8 cellular contexts compared by ENCODE assay signal in the genomic region with DNA sequence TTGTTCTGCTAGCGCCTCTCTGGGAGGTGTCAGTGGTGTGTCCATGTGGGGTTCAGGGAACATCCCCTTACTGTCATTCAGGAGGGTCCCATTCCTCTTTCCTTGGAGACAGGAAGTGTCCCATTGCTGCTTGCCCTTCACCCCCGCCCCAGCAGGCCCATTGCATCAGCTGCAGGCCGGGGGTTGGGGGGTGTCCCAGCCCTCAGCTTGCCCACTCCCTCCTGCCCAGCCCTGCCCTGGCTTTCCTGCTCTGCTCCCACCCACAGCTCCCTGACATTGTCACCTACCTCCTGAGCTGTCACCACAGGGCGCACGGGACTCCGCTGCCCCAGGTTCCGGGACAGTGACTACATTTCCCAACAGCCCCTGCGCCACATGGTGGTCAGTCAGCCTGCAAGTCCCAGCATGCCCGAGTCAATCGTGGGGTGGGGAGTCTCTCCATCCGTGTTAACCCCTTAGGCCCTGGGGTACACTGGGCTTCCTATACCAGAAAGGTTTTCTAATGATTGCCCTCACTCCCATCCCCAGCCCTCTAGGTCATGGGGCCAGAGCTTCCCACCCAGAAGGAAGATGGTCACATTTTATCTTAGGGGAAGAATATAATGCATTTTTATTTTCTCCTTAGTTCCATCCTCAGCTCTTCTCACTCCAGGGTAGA. TPM values are rescaled to one million over a fixed set of nuclear protein-coding genes. Genes with fewer than 3 reads are reported as not detected.
A peak's percentile ranks its signal among the peaks of the same experiment; 100 is the strongest.
DNase-seq lines count a peak whose midpoint lies in the region; ATAC-seq and TF ChIP-seq lines count a peak whose summit lies in the region.

A gene (minus strand): TSS at position 351 of the 658 bp plus-strand sequence. CDS start 745 bp downstream, outside the sequence.

- H3K9me3 ChIP-seq in adipocyte (ENCODE audit: control insufficient read depth, low read length) = no peaks in the 10 kb centered on the region
- H3K9me3 ChIP-seq in tibial nerve = no peaks in the 10 kb centered on the region

- peak within 1 kb of the TSS; percentile 79 to 95 (median 92) for H3K27ac ChIP-seq in tibial nerve

- H3K9ac ChIP-seq in adipocyte (ENCODE audit: low read length) = peak within 1 kb of the TSS; percentile 94

- H3K36me3 ChIP-seq in adipocyte (ENCODE audit: control insufficient read depth, insufficient read depth, low read length, severe bottlenecking) (peaks cover 24% of the 10 kb centered on the region), tibial nerve (peaks cover 0 to 33% (median 0%) of the 10 kb centered on the region in 3 donors)

- DNase-seq in AG08396 (ENCODE audit: low spot score) = peak; percentile 93
- DNase-seq in SW480 (ENCODE audit: low spot score) = peak; percentile 68
- DNase-seq in adipocyte (ENCODE audit: low read depth) = peak; percentile 95
- DNase-seq in left cardiac atrium = peak; percentile 93
- DNase-seq in pons (ENCODE audit: low spot score) = peak; percentile 93
- peak; percentile 81 to 90 for DNase-seq in tibial nerve (ENCODE audit: low spot score in 2 of 2)

- intact Hi-C loops in left cardiac atrium (cut with DNase I) = no loop called here

- H3K27me3 ChIP-seq in adipocyte (replicated peaks; ENCODE audit: control insufficient read depth, insufficient read depth, low read length) (no peaks in the 10 kb centered on the region), tibial nerve (no peaks in the 10 kb centered on the region)

- H3K4me1 ChIP-seq in adipocyte (ENCODE audit: control insufficient read depth, insufficient read depth, low read length) = peaks cover 12% of the 10 kb centered on the region
- peaks cover 0 to 26% (median 10%) of the 10 kb centered on the region in 4 donors for H3K4me1 ChIP-seq in tibial nerve

- peak within 1 kb of the TSS; percentile 87 for H3K4me3 ChIP-seq in adipocyte (ENCODE audit: low read length)
- peak within 1 kb of the TSS; percentile 66 to 96 (median 86) for H3K4me3 ChIP-seq in tibial nerve

- TF ChIP-seq EP300 in tibial nerve (IDR thresholded peaks at IDR 0.05) = peak; percentile 75 to 76

- TF ChIP-seq POLR2A in tibial nerve (IDR thresholded peaks at IDR 0.05) = peak; percentile 11 to 45

- ATAC-seq in GM19035 (IDR thresholded peaks at IDR 0.05; ENCODE audit: unreplicated experiment) (peak; percentile 86), HG03439 (IDR thresholded peaks at IDR 0.05; ENCODE audit: unreplicated experiment) (peak; percentile 73), left cardiac atrium (peak; percentile 96 to 98)

- peak in 2 of 5 experiments; percentile 56 to 69 for TF ChIP-seq CTCF in tibial nerve (IDR thresholded peaks at IDR 0.05)

- WGBS in tibial nerve, 2 donors = 0% methylated on average over 10 of the region's 11 CpGs

RNA-seq across cellular contexts. Expression of the gene that starts here (rescaled TPM):
- total RNA-seq in left cardiac atrium (10 to 100 TPM; 13.4 to 19.7 TPM), tibial nerve (10 to 100 TPM; 39.1 to 52.5 (median 49.0) TPM)

Comparison
In these comparisons a context has a peak if more than half of its experiments do, and no peak if none do; other contexts are left out.
1. Peak in every context shown above with its lines: DNase-seq, ATAC-seq, H3K4me3 ChIP-seq and H3K27ac ChIP-seq.